Comparison of ENCODE assay signal across 8 cellular contexts in genomic region chr10:100968839-100969174, GRCh38. TPM values are rescaled to one million over a fixed set of nuclear protein-coding genes. Genes with fewer than 3 reads are reported as not detected.
DNase-seq lines count a peak whose midpoint lies in the region; ATAC-seq lines count a peak whose summit lies in the region.
"Had no signal": no experiment of that assay in that cellular context is flagged by ENCODE, and none has a peak within 500 bp of the region (broad histone marks: within the 10 kb centered on the region; RNA-seq: fewer than 3 reads in every experiment).

No MANE protein-coding gene starts in this region.

- ATAC-seq in left colon (peak; percentile 20), GM21619 (IDR thresholded peaks at IDR 0.05; ENCODE audit: unreplicated experiment) (no peak)

- peak overlapping the region; percentile 75 for H3K4me3 ChIP-seq in ACC112 (ENCODE audit: low read depth, low read length)

- no peaks in the 10 kb centered on the region for H3K27me3 ChIP-seq in ACC112 (ENCODE audit: insufficient read depth, low read length)

- no peak overlapping the region for H3K27ac ChIP-seq in ACC112 (ENCODE audit: low read depth, low read length)
- H3K27ac ChIP-seq: neutrophil had no signal

- intact Hi-C loops in left colon (cut with DNase I, micrococcal nuclease), result no loop called here

- H3K4me1 ChIP-seq in ACC112 (ENCODE audit: control insufficient read depth, insufficient read depth, low read length, unreplicated experiment), result peaks cover 3% of the 10 kb centered on the region

- DNase-seq in SW480 (ENCODE audit: low spot score), result peak; percentile 8
- DNase-seq in left colon, result no peak
- DNase-seq in DMS79 treated with DMSO at 0.1 percent for 48 hours (lab: John Stamatoyannopoulos, UW), result no peak
- DNase-seq in HT-29 (ENCODE audit: low spot score), result no peak
- DNase-seq: GF-D8 had no signal

- H3K36me3 ChIP-seq in ACC112 (ENCODE audit: insufficient read depth, low read length), result peaks cover 3% of the 10 kb centered on the region; the same call in 1 of the 2 replicates

- H2AFZ ChIP-seq in ACC112 (ENCODE audit: low read length, unreplicated experiment), result no peak overlapping the region

- H3K79me2 ChIP-seq in ACC112 (ENCODE audit: control insufficient read depth, insufficient read depth, low read length, unreplicated experiment), result no peaks in the 10 kb centered on the region

RNA-seq across cellular contexts. Expression of gene SEMA4G, which starts 0.5 kb away (rescaled TPM):
- total RNA-seq in left colon, result 100 to 1,000 TPM; 108 to 170 TPM
- total RNA-seq in HT-29 (2014; rRNA removed; shearing (Covaris generic)), result 24.6 and 29.6 TPM in 2 replicates

RNA-seq across cellular contexts. Expression of gene MRPL43, which starts 18.5 kb away (rescaled TPM):
- total RNA-seq in left colon, result 10 to 100 TPM; 66.9 to 69.3 TPM
- 141 and 174 TPM in 2 replicates for total RNA-seq in HT-29 (2014; rRNA removed; shearing (Covaris generic))

RNA-seq across cellular contexts. Expression of gene TWNK, which starts 18.5 kb away (rescaled TPM):
- total RNA-seq in left colon, result 1 to 10 TPM; 3.7 to 5.8 TPM
- total RNA-seq in HT-29 (2014; rRNA removed; shearing (Covaris generic)), result 15.9 and 18.8 TPM in 2 replicates

RNA-seq across cellular contexts. Expression of gene LZTS2, which starts 30.8 kb away (rescaled TPM):
- total RNA-seq in left colon, result 10 to 100 TPM; 28.7 to 33.9 TPM
- 154 and 172 TPM in 2 replicates for total RNA-seq in HT-29 (2014; rRNA removed; shearing (Covaris generic))

RNA-seq across cellular contexts. Expression of gene SLF2, which starts 56.0 kb away (rescaled TPM):
- 10 to 100 TPM; 18.5 to 20.3 TPM for total RNA-seq in left colon
- total RNA-seq in HT-29 (2014; rRNA removed; shearing (Covaris generic)), result 15.7 and 19.4 TPM in 2 replicates
